18 cellular contexts compared by ENCODE assay signal in the genomic region with DNA sequence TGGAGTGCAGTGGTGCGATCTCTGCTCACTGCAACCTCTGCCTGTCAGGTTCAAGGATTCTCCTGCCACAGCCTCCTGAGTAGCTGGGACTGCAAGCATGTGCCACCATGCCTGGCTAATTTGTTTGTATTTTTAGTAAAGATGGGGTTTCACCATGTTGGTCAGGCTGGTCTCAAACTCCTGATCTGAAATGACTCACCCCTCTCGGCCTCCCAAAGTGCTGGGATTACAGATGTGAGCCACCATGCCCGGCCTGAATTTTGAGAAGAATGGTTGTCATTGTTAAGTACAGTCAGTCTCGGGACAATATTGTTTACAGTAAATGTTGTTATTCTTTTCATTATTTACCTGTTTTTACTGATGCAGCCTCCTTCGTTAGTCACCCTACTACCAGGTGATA.
A peak's percentile ranks its signal among the peaks of the same experiment; 100 is the strongest.
DNase-seq lines count a peak whose midpoint lies in the region; TF ChIP-seq lines count a peak whose summit lies in the region.
"Had no signal": no experiment of that assay in that cellular context is flagged by ENCODE, and none has a peak within 500 bp of the region (broad histone marks: within the 10 kb centered on the region; RNA-seq: fewer than 3 reads in every experiment).

No MANE protein-coding gene starts in this region.

- H3K9me3 ChIP-seq in SJCRH30 (replicated peaks): no peaks in the 10 kb centered on the region
- peaks cover 10% of the 10 kb centered on the region for H3K9me3 ChIP-seq in smooth muscle cell (replicated peaks; ENCODE audit: low read depth)
- H3K9me3 ChIP-seq: BE2C had no signal

- H3K36me3 ChIP-seq in SJCRH30: no peaks in the 10 kb centered on the region
- no peaks in the 10 kb centered on the region for H3K36me3 ChIP-seq in smooth muscle cell (ENCODE audit: low read depth)
- H3K36me3 ChIP-seq: BE2C had no signal

- TF ChIP-seq CTCF in smooth muscle cell (IDR thresholded peaks at IDR 0.05; ENCODE audit: borderline replicate concordance, insufficient read depth, poor library complexity, severe bottlenecking): no peak

- H4K20me1 ChIP-seq in smooth muscle cell (ENCODE audit: low read depth): no peaks in the 10 kb centered on the region

- H3K4me2 ChIP-seq in smooth muscle cell: no peak overlapping the region

- H2AFZ ChIP-seq in smooth muscle cell (ENCODE audit: low read depth): no peak overlapping the region

- H3K27ac ChIP-seq in SJCRH30: peak overlapping the region; percentile 85
- no peak overlapping the region for H3K27ac ChIP-seq in smooth muscle cell (ENCODE audit: low read depth)

- peak; percentile 35 for DNase-seq in HT1080 (ENCODE audit: low read depth)
- DNase-seq in SJCRH30: peak; percentile 68 to 71
- DNase-seq in islet precursor cell: peak; percentile 57
- no peak for DNase-seq in NCI-H1092 (lab: John Stamatoyannopoulos, UW)
- DNase-seq in smooth muscle cell (lab: John Stamatoyannopoulos, UW; ENCODE audit: unreplicated experiment): no peak
- no peak for DNase-seq in NCI-H1048 (lab: John Stamatoyannopoulos, UW)
- DNase-seq: ACHN; BE2C; C1 segment of cervical spinal cord; CD4-positive, CD25-positive, alpha-beta regulatory T cell; CD8-positive, alpha-beta memory T cell; COR-L47; DMS 273 treated with DMSO at 0.1 percent for 48 hours; DMS53; DND-41; GDM1; GOT3; H9 had no signal

- H3K9ac ChIP-seq in smooth muscle cell (ENCODE audit: low read depth): no peak overlapping the region

- H3F3A ChIP-seq in smooth muscle cell (ENCODE audit: low read depth): no peaks in the 10 kb centered on the region

- no peaks in the 10 kb centered on the region for H3K79me2 ChIP-seq in smooth muscle cell (ENCODE audit: low read depth)

- H3K27me3 ChIP-seq in SJCRH30 (no peaks in the 10 kb centered on the region), smooth muscle cell (ENCODE audit: low read depth) (no peaks in the 10 kb centered on the region)
- H3K27me3 ChIP-seq: BE2C had no signal

- WGBS in smooth muscle cell (ENCODE audit: low lambda C conversion rate): 72% methylated on average over 5 of the region's 5 CpGs

- no peak overlapping the region for H3K4me3 ChIP-seq in SJCRH30
- no peak overlapping the region for H3K4me3 ChIP-seq in smooth muscle cell

- H3K4me1 ChIP-seq in SJCRH30 (peaks cover 11% of the 10 kb centered on the region), smooth muscle cell (ENCODE audit: low read depth) (no peaks in the 10 kb centered on the region)
- H3K4me1 ChIP-seq: BE2C had no signal

Comparison
In these comparisons a context has a peak if more than half of its experiments do, and no peak if none do; other contexts are left out.
1. DNase-seq: peak in HT1080 (single experiment), SJCRH30 (2 of 2) and islet precursor cell (single experiment); none in NCI-H1092 (single experiment), smooth muscle cell (single experiment) and NCI-H1048 (single experiment).